1 cellular context compared by ENCODE assay signal in genomic region chr19:38649305-38650179, GRCh38.
TF ChIP-seq lines count a peak whose summit lies in the region.

No MANE protein-coding gene starts in this region.

TF ChIP-seq in HepG2, 621 proteins besides CTCF, POLR2A, EP300 and RAD21 (continued from another document and continues in another):
- TF ChIP-seq, protein P1, sequence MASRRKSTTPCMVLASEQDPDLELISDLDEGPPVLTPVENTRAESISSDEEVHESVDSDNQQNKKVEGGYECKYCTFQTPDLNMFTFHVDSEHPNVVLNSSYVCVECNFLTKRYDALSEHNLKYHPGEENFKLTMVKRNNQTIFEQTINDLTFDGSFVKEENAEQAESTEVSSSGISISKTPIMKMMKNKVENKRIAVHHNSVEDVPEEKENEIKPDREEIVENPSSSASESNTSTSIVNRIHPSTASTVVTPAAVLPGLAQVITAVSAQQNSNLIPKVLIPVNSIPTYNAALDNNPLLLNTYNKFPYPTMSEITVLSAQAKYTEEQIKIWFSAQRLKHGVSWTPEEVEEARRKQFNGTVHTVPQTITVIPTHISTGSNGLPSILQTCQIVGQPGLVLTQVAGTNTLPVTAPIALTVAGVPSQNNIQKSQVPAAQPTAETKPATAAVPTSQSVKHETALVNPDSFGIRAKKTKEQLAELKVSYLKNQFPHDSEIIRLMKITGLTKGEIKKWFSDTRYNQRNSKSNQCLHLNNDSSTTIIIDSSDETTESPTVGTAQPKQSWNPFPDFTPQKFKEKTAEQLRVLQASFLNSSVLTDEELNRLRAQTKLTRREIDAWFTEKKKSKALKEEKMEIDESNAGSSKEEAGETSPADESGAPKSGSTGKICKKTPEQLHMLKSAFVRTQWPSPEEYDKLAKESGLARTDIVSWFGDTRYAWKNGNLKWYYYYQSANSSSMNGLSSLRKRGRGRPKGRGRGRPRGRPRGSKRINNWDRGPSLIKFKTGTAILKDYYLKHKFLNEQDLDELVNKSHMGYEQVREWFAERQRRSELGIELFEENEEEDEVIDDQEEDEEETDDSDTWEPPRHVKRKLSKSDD (CRISPR knock-in tag; IDR thresholded peaks at IDR 0.05; ENCODE audit: low read depth), result no peak
- TF ChIP-seq PHF5A (CRISPR knock-in tag; IDR thresholded peaks at IDR 0.05; ENCODE audit: low read depth, unreplicated experiment) (no peak), ARID3A (IDR thresholded peaks at IDR 0.05; ENCODE audit: low read depth, low read length) (peak; percentile 74), FOXA1 (IDR thresholded peaks at IDR 0.05) (no peak), FOXA1 (CRISPR knock-in tag; IDR thresholded peaks at IDR 0.05) (no peak), NR3C1 (CRISPR knock-in tag; IDR thresholded peaks at IDR 0.05) (no peak), ATF2 (CRISPR knock-in tag; IDR thresholded peaks at IDR 0.05) (peak; percentile 36; the same call in 1 of the 2 replicates), ZNF329 (CRISPR knock-in tag; IDR thresholded peaks at IDR 0.05; ENCODE audit: low read depth) (no peak), SPEN (CRISPR knock-in tag; IDR thresholded peaks at IDR 0.05; ENCODE audit: low read depth) (peak; percentile 47; the same call in 1 of the 2 replicates), CBX1 (IDR thresholded peaks at IDR 0.05; ENCODE audit: low read depth) (no peak), KAT2B (IDR thresholded peaks at IDR 0.05; ENCODE audit: borderline replicate concordance, low read depth, low read length) (no peak), ZBTB4 (CRISPR knock-in tag; IDR thresholded peaks at IDR 0.05; ENCODE audit: borderline replicate concordance) (0 out of 2 replicates have a peak, but pooled peaks have one; percentile 44), IRX3 (CRISPR knock-in tag; IDR thresholded peaks at IDR 0.05; ENCODE audit: borderline replicate concordance, low read depth) (no peak), ZFP36L2 (CRISPR knock-in tag; IDR thresholded peaks at IDR 0.05) (no peak), SMAD1 (CRISPR knock-in tag; IDR thresholded peaks at IDR 0.05; ENCODE audit: borderline replicate concordance, low read depth) (no peak), NCOR1 (IDR thresholded peaks at IDR 0.05; ENCODE audit: borderline replicate concordance, low read length) (peak; percentile 94; the same call in 1 of the 2 replicates), ZNF879 (CRISPR knock-in tag; IDR thresholded peaks at IDR 0.05) (no peak), ELF1 (CRISPR knock-in tag; IDR thresholded peaks at IDR 0.05) (peak; percentile 56; the same call in 1 of the 2 replicates), MYPOP (CRISPR knock-in tag; IDR thresholded peaks at IDR 0.05) (peak; percentile 33; the same call in 1 of the 2 replicates), ZNF841 (CRISPR knock-in tag; IDR thresholded peaks at IDR 0.05; ENCODE audit: borderline replicate concordance) (no peak), ZNF207 (IDR thresholded peaks at IDR 0.05; ENCODE audit: borderline replicate concordance) (no peak), YY1 (IDR thresholded peaks at IDR 0.05; ENCODE audit: insufficient read depth, insufficient replicate concordance, low read depth, low read length) (no peak), ARHGAP35 (CRISPR knock-in tag; IDR thresholded peaks at IDR 0.05; ENCODE audit: borderline replicate concordance) (no peak), ESRRA (CRISPR knock-in tag; IDR thresholded peaks at IDR 0.05; ENCODE audit: low read depth) (no peak), ZNF354B (CRISPR knock-in tag; IDR thresholded peaks at IDR 0.05) (no peak), ZNF567 (CRISPR knock-in tag; IDR thresholded peaks at IDR 0.05; ENCODE audit: borderline replicate concordance) (no peak), BRCA1 (CRISPR knock-in tag; IDR thresholded peaks at IDR 0.05) (no peak), YEATS4 (CRISPR knock-in tag; IDR thresholded peaks at IDR 0.05; ENCODE audit: borderline replicate concordance) (peak; percentile 68; the same call in 1 of the 2 replicates), SRSF9 (IDR thresholded peaks at IDR 0.05; ENCODE audit: borderline replicate concordance, insufficient read depth, low read depth, low read length, poor library complexity, severe bottlenecking) (no peak), ZNF572 (CRISPR knock-in tag; IDR thresholded peaks at IDR 0.05) (no peak), TP53 (CRISPR knock-in tag; conservative IDR thresholded peaks at IDR 0.05) (no peak), TRIM24 (CRISPR knock-in tag; IDR thresholded peaks at IDR 0.05) (no peak)
- TF ChIP-seq, protein P2, sequence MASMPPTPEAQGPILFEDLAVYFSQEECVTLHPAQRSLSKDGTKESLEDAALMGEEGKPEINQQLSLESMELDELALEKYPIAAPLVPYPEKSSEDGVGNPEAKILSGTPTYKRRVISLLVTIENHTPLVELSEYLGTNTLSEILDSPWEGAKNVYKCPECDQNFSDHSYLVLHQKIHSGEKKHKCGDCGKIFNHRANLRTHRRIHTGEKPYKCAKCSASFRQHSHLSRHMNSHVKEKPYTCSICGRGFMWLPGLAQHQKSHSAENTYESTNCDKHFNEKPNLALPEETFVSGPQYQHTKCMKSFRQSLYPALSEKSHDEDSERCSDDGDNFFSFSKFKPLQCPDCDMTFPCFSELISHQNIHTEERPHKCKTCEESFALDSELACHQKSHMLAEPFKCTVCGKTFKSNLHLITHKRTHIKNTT (CRISPR knock-in tag; IDR thresholded peaks at IDR 0.05), result no peak
- TF ChIP-seq, protein P3, sequence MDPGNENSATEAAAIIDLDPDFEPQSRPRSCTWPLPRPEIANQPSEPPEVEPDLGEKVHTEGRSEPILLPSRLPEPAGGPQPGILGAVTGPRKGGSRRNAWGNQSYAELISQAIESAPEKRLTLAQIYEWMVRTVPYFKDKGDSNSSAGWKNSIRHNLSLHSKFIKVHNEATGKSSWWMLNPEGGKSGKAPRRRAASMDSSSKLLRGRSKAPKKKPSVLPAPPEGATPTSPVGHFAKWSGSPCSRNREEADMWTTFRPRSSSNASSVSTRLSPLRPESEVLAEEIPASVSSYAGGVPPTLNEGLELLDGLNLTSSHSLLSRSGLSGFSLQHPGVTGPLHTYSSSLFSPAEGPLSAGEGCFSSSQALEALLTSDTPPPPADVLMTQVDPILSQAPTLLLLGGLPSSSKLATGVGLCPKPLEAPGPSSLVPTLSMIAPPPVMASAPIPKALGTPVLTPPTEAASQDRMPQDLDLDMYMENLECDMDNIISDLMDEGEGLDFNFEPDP (CRISPR knock-in tag; conservative IDR thresholded peaks at IDR 0.05), result no peak
- TF ChIP-seq, protein P4, sequence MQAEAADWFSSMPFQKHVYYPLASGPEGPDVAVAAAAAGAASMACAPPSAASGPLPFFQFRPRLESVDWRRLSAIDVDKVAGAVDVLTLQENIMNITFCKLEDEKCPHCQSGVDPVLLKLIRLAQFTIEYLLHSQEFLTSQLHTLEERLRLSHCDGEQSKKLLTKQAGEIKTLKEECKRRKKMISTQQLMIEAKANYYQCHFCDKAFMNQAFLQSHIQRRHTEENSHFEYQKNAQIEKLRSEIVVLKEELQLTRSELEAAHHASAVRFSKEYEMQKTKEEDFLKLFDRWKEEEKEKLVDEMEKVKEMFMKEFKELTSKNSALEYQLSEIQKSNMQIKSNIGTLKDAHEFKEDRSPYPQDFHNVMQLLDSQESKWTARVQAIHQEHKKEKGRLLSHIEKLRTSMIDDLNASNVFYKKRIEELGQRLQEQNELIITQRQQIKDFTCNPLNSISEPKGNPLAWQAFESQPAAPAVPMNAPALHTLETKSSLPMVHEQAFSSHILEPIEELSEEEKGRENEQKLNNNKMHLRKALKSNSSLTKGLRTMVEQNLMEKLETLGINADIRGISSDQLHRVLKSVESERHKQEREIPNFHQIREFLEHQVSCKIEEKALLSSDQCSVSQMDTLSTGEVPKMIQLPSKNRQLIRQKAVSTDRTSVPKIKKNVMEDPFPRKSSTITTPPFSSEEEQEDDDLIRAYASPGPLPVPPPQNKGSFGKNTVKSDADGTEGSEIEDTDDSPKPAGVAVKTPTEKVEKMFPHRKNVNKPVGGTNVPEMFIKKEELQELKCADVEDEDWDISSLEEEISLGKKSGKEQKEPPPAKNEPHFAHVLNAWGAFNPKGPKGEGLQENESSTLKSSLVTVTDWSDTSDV (CRISPR knock-in tag; IDR thresholded peaks at IDR 0.05), result no peak
- TF ChIP-seq, protein P5, sequence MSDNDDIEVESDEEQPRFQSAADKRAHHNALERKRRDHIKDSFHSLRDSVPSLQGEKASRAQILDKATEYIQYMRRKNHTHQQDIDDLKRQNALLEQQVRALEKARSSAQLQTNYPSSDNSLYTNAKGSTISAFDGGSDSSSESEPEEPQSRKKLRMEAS (IDR thresholded peaks at IDR 0.05), result no peak
- TF ChIP-seq, protein P6, sequence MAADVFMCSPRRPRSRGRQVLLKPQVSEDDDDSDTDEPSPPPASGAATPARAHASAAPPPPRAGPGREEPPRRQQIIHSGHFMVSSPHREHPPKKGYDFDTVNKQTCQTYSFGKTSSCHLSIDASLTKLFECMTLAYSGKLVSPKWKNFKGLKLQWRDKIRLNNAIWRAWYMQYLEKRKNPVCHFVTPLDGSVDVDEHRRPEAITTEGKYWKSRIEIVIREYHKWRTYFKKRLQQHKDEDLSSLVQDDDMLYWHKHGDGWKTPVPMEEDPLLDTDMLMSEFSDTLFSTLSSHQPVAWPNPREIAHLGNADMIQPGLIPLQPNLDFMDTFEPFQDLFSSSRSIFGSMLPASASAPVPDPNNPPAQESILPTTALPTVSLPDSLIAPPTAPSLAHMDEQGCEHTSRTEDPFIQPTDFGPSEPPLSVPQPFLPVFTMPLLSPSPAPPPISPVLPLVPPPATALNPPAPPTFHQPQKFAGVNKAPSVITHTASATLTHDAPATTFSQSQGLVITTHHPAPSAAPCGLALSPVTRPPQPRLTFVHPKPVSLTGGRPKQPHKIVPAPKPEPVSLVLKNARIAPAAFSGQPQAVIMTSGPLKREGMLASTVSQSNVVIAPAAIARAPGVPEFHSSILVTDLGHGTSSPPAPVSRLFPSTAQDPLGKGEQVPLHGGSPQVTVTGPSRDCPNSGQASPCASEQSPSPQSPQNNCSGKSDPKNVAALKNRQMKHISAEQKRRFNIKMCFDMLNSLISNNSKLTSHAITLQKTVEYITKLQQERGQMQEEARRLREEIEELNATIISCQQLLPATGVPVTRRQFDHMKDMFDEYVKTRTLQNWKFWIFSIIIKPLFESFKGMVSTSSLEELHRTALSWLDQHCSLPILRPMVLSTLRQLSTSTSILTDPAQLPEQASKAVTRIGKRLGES (CRISPR knock-in tag; IDR thresholded peaks at IDR 0.05; ENCODE audit: borderline replicate concordance), result no peak
- TF ChIP-seq, protein P7, sequence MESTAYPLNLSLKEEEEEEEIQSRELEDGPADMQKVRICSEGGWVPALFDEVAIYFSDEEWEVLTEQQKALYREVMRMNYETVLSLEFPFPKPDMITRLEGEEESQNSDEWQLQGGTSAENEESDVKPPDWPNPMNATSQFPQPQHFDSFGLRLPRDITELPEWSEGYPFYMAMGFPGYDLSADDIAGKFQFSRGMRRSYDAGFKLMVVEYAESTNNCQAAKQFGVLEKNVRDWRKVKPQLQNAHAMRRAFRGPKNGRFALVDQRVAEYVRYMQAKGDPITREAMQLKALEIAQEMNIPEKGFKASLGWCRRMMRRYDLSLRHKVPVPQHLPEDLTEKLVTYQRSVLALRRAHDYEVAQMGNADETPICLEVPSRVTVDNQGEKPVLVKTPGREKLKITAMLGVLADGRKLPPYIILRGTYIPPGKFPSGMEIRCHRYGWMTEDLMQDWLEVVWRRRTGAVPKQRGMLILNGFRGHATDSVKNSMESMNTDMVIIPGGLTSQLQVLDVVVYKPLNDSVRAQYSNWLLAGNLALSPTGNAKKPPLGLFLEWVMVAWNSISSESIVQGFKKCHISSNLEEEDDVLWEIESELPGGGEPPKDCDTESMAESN (CRISPR knock-in tag; conservative IDR thresholded peaks at IDR 0.05), result peak; percentile 65
